Comparison of ENCODE assay signal across 11 cellular contexts in the genomic region with DNA sequence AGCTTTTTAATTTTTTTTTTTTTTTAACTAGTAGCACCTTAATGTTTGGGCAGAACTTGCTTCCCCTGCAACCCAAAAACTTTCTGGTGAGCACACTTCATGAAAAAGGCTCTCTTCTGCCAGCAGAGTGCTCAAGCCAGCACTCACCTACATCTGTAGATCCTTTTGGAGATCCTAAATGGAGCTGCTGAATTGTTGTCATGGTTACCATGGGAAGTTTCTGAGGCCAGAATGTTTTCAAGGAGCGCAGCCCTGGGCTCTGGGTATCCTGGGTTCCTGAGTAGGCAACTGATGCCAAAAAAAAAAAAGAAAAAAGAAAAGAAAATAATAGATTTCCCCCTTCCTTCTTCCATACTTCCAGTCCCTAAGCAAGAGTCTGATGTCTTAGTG. TPM values are rescaled to one million over a fixed set of nuclear protein-coding genes. Genes with fewer than 3 reads are reported as not detected.
DNase-seq lines count a peak whose midpoint lies in the region; TF ChIP-seq lines count a peak whose summit lies in the region.
"Had no signal": no experiment of that assay in that cellular context is flagged by ENCODE, and none has a peak within 500 bp of the region (broad histone marks: within the 10 kb centered on the region; RNA-seq: fewer than 3 reads in every experiment).

No MANE protein-coding gene starts in this region.

- no peaks in the 10 kb centered on the region for H3K36me3 ChIP-seq in SU-DHL-6 (ENCODE audit: low read length)
- no peaks in the 10 kb centered on the region for H3K36me3 ChIP-seq in hepatocyte (replicated peaks; ENCODE audit: insufficient read depth, low read depth)
- H3K36me3 ChIP-seq in thyroid gland, result no peaks in the 10 kb centered on the region
- H3K36me3 ChIP-seq: uterus had no signal

- 86% methylated on average over 1 of the region's 1 CpG for WGBS in hepatocyte (ENCODE audit: low lambda C conversion rate, missing lambda C conversion rate)
- WGBS in thyroid gland, 2 donors, result 89 to 92% methylated on average over 1 of the region's 1 CpG

- intact Hi-C loops in thyroid gland (cut with DNase I), result no loop called here

- H3K27me3 Mint-ChIP-seq in activated naive CD8-positive, alpha-beta T cell, result no peaks in the 10 kb centered on the region
- no peaks in the 10 kb centered on the region for H3K27me3 Mint-ChIP-seq in activated naive CD8-positive, alpha-beta T cell treated with anti-CD3 and anti-CD28 coated beads for 36 hours
- peaks cover 10% of the 10 kb centered on the region for H3K27me3 Mint-ChIP-seq in mesothelial cell of epicardium (ENCODE audit: low read depth)

- no peak for TF ChIP-seq POLR2A in thyroid gland (IDR thresholded peaks at IDR 0.05)

- peaks cover 4% of the 10 kb centered on the region for H3K9me3 Mint-ChIP-seq in activated naive CD8-positive, alpha-beta T cell (ENCODE audit: low read depth)
- peaks cover 15% of the 10 kb centered on the region for H3K9me3 Mint-ChIP-seq in activated naive CD8-positive, alpha-beta T cell treated with anti-CD3 and anti-CD28 coated beads for 36 hours
- H3K9me3 Mint-ChIP-seq in mesothelial cell of epicardium, result no peaks in the 10 kb centered on the region

- no peak overlapping the region for H3K27ac ChIP-seq in SU-DHL-6 (ENCODE audit: low read depth, low read length)
- peak overlapping the region; percentile 84 for H3K27ac ChIP-seq in hepatocyte
- H3K27ac ChIP-seq in thyroid gland, result peak overlapping the region; percentile 9 to 66 (median 63)

- H3K9ac ChIP-seq in SU-DHL-6 (ENCODE audit: low read length), result no peak overlapping the region

- no peaks in the 10 kb centered on the region for H3K9me2 ChIP-seq in SU-DHL-6 (replicated peaks; ENCODE audit: insufficient read depth, low read length)
- no peaks in the 10 kb centered on the region for H3K9me2 ChIP-seq in hepatocyte (replicated peaks; ENCODE audit: insufficient read depth)

- H3K4me1 Mint-ChIP-seq in activated naive CD8-positive, alpha-beta T cell (ENCODE audit: low read depth), result peaks cover 55% of the 10 kb centered on the region
- H3K4me1 Mint-ChIP-seq in activated naive CD8-positive, alpha-beta T cell treated with anti-CD3 and anti-CD28 coated beads for 36 hours, result peaks cover 31% of the 10 kb centered on the region
- H3K4me1 Mint-ChIP-seq in mesothelial cell of epicardium, result peaks cover 16% of the 10 kb centered on the region

- H4K20me1 ChIP-seq in SU-DHL-6 (ENCODE audit: low read depth, low read length) (no peaks in the 10 kb centered on the region), hepatocyte (ENCODE audit: insufficient read depth, poor library complexity, severe bottlenecking) (peaks cover 6% of the 10 kb centered on the region)

- TF ChIP-seq CTCF in SU-DHL-6 (IDR thresholded peaks at IDR 0.05; ENCODE audit: insufficient read depth, low read length, poor library complexity, severe bottlenecking) (no peak), hepatocyte (IDR thresholded peaks at IDR 0.05; ENCODE audit: poor library complexity) (no peak), thyroid gland (IDR thresholded peaks at IDR 0.05) (no peak), mesothelial cell of epicardium (IDR thresholded peaks at IDR 0.05; ENCODE audit: unreplicated experiment) (no peak)

- H3K36me3 Mint-ChIP-seq in activated naive CD8-positive, alpha-beta T cell, result peaks cover 3% of the 10 kb centered on the region
- H3K36me3 Mint-ChIP-seq in activated naive CD8-positive, alpha-beta T cell treated with anti-CD3 and anti-CD28 coated beads for 36 hours, result peaks cover 19% of the 10 kb centered on the region
- no peaks in the 10 kb centered on the region for H3K36me3 Mint-ChIP-seq in mesothelial cell of epicardium

- H2AFZ ChIP-seq in SU-DHL-6 (ENCODE audit: low read depth, low read length, severe bottlenecking) (no peak overlapping the region), hepatocyte (no peak overlapping the region)

- H3K4me1 ChIP-seq in hepatocyte (ENCODE audit: insufficient read depth) (peaks cover 23% of the 10 kb centered on the region), thyroid gland (peaks cover 19 to 31% of the 10 kb centered on the region in 2 donors)
- H3K4me1 ChIP-seq: uterus had no signal

- H3K4me3 Mint-ChIP-seq in activated naive CD8-positive, alpha-beta T cell, result peak overlapping the region; percentile 17
- H3K4me3 Mint-ChIP-seq in activated naive CD8-positive, alpha-beta T cell treated with anti-CD3 and anti-CD28 coated beads for 36 hours, result no peak overlapping the region
- no peak overlapping the region for H3K4me3 Mint-ChIP-seq in mesothelial cell of epicardium

- no peaks in the 10 kb centered on the region for H3K9me3 ChIP-seq in SU-DHL-6 (ENCODE audit: insufficient read depth, low read length)
- H3K9me3 ChIP-seq in hepatocyte (ENCODE audit: low read depth), result no peaks in the 10 kb centered on the region
- H3K9me3 ChIP-seq in thyroid gland, result no peaks in the 10 kb centered on the region
- H3K9me3 ChIP-seq: uterus had no signal

- peak overlapping the region; percentile 26 for H3K4me2 ChIP-seq in SU-DHL-6 (ENCODE audit: low read depth, low read length, poor library complexity, severe bottlenecking)
- H3K4me2 ChIP-seq in hepatocyte, result peak overlapping the region; percentile 11

- H3K27ac Mint-ChIP-seq in activated naive CD8-positive, alpha-beta T cell, result no peak overlapping the region
- H3K27ac Mint-ChIP-seq in activated naive CD8-positive, alpha-beta T cell treated with anti-CD3 and anti-CD28 coated beads for 36 hours, result no peak overlapping the region
- H3K27ac Mint-ChIP-seq in mesothelial cell of epicardium, result no peak overlapping the region

- DNase-seq in activated naive CD8-positive, alpha-beta T cell treated with anti-CD3 and anti-CD28 coated beads for 36 hours, result no peak
- no peak for DNase-seq in hepatocyte (ENCODE audit: low spot score)
- DNase-seq in thyroid gland, result no peak
- DNase-seq in stimulated activated CD4-positive, alpha-beta T cell treated with anti-CD3 and anti-CD28 coated beads, Interleukin-2, amount 100 ng/mL, for 48 hours, result no peak
- DNase-seq in mesothelial cell of epicardium (ENCODE audit: low spot score in 2 of 2, unreplicated experiment in 2 of 2), result no peak
- no peak for DNase-seq in GF-D8 (lab: John Stamatoyannopoulos, UW)
- DNase-seq: head of caudate nucleus, NCI-H2029 treated with DMSO at 0.1 percent for 48 hours, uterus had no signal

- H3K27me3 ChIP-seq in SU-DHL-6 (ENCODE audit: low read length) (no peaks in the 10 kb centered on the region), hepatocyte (no peaks in the 10 kb centered on the region), thyroid gland (no peaks in the 10 kb centered on the region)
- H3K27me3 ChIP-seq: uterus had no signal

- no peaks in the 10 kb centered on the region; the same call in 1 of the 2 replicates for H3F3A ChIP-seq in SU-DHL-6 (ENCODE audit: insufficient read depth)

- H3K79me2 ChIP-seq in SU-DHL-6 (ENCODE audit: insufficient read depth, low read length) (peaks cover 18% of the 10 kb centered on the region), hepatocyte (peaks cover 15% of the 10 kb centered on the region)

- H3K4me3 ChIP-seq in SU-DHL-6 (ENCODE audit: insufficient read depth, low read length, poor library complexity, severe bottlenecking) (no peak overlapping the region), hepatocyte (no peak overlapping the region), thyroid gland (replicated peaks in 1 of 3) (no peak overlapping the region)
- H3K4me3 ChIP-seq: uterus had no signal

RNA-seq across cellular contexts. Expression of a gene that starts 3.1 kb away (rescaled TPM):
- total RNA-seq in activated naive CD8-positive, alpha-beta T cell treated with anti-CD3 and anti-CD28 coated beads for 36 hours, result 1 to 10 TPM; 7.4 to 8.4 TPM
- total RNA-seq in hepatocyte (49.2 and 49.7 TPM in 2 replicates), thyroid gland (10 to 100 TPM; 51.5 to 69.5 (median 66.1) TPM), mesothelial cell of epicardium (9.5 to 15.7 TPM (median 15.3 TPM) in 3 replicates)
- polyA plus RNA-seq in hepatocyte, result 12.0 and 13.3 TPM in 2 replicates
